24 cellular contexts compared by ENCODE assay signal in the genomic region with DNA sequence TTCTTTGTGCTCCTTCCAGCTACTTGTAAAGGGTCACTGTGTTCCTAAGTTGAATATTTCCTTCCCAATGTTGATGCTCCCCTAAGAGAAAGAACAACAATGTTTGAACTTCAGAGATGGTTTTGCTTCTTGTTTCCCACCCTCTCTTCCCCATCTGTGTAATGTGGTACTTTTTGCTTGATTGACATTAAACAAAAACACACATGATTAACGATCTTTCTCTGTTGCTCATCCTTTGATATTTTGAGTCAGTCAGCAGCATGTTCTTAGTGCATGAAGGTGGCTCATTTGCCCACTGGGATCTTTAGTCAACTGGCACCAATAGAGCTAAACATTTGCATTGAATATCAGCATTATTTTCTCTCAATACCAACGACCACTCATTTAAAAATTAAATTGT.
"Had no signal": no experiment of that assay in that cellular context is flagged by ENCODE, and none has a peak within 500 bp of the region (broad histone marks: within the 10 kb centered on the region; RNA-seq: fewer than 3 reads in every experiment).

No MANE protein-coding gene starts in this region.

- H3K36me3 Mint-ChIP-seq: immature natural killer cell, mesothelial cell of epicardium, naive B cell had no signal

- H3K4me3 ChIP-seq: coronary artery, dorsolateral prefrontal cortex, esophagus muscularis mucosa, gastroesophageal sphincter, heart left ventricle, hepatocyte, left lung, lower lobe of right lung, mucosa of descending colon had no signal

- H3K79me2 ChIP-seq: hepatocyte had no signal

- H3K4me3 Mint-ChIP-seq: immature natural killer cell, mesothelial cell of epicardium, naive B cell had no signal

- DNase-seq: dermis blood vessel endothelial cell; dorsolateral prefrontal cortex; effector CD4-positive, alpha-beta T cell; effector memory CD4-positive, alpha-beta T cell; foreskin keratinocyte; heart left ventricle; hypothalamus; immature natural killer cell; left cardiac atrium; left lung; left ventricle myocardium superior; lower lobe of right lung; mesenchymal stem cell; mucosa of descending colon; naive B cell had no signal

- H3K4me1 ChIP-seq: foreskin keratinocyte, left lung, lower lobe of right lung had no signal

- H3K4me1 Mint-ChIP-seq: immature natural killer cell, mesothelial cell of epicardium had no signal

- FAIRE-seq: colon, endothelial cell of umbilical vein, frontal cortex, keratinocyte had no signal

- H3K4me2 ChIP-seq: hepatocyte had no signal

- H3K9me3 Mint-ChIP-seq: immature natural killer cell, mesothelial cell of epicardium, naive B cell had no signal

- H3K27ac ChIP-seq: coronary artery, dorsolateral prefrontal cortex, foreskin keratinocyte, heart left ventricle, hepatocyte, left lung, lower lobe of right lung had no signal

- H3K36me3 ChIP-seq: esophagus muscularis mucosa, gastroesophageal sphincter, heart left ventricle, left lung, lower lobe of right lung had no signal

- H2AFZ ChIP-seq: hepatocyte had no signal

- H3K27me3 ChIP-seq: dorsolateral prefrontal cortex, esophagus muscularis mucosa, foreskin keratinocyte, gastroesophageal sphincter, heart left ventricle, hepatocyte, left lung had no signal

- H3K9me3 ChIP-seq: esophagus muscularis mucosa, gastroesophageal sphincter, heart left ventricle, left lung, lower lobe of right lung, mucosa of descending colon had no signal

- H3K27me3 Mint-ChIP-seq: naive B cell had no signal

- H3K27ac Mint-ChIP-seq: immature natural killer cell, mesothelial cell of epicardium, naive B cell had no signal

- ATAC-seq: foreskin keratinocyte, gastroesophageal sphincter, heart left ventricle, left cardiac atrium, left lung, left ventricle myocardium superior, lower lobe of right lung, mucosa of descending colon had no signal
